Comparison of ENCODE assay signal across 8 cellular contexts in genomic region chr11:107840120-107840479, GRCh38. TPM values are rescaled to one million over a fixed set of nuclear protein-coding genes. Genes with fewer than 3 reads are reported as not detected.
DNase-seq lines count a peak whose midpoint lies in the region; ATAC-seq and TF ChIP-seq lines count a peak whose summit lies in the region.

No MANE protein-coding gene starts in this region.

- DNase-seq in GM12865 (ENCODE audit: low read depth): peak; percentile 29
- DNase-seq in HFF-Myc (ENCODE audit: extremely low read depth, low read depth): no peak
- no peak for DNase-seq in left ventricle myocardium inferior
- no peak for DNase-seq in aorta
- DNase-seq in GM19238 (ENCODE audit: insufficient read length, low spot score): no peak
- no peak for DNase-seq in KBM-7

- TF ChIP-seq CTCF in GM12865 (IDR thresholded peaks at IDR 0.05; ENCODE audit: insufficient read depth, low read depth, low read length, missing control alignments) (no peak), HFF-Myc (IDR thresholded peaks at IDR 0.05; ENCODE audit: low read depth, low read length, missing control alignments) (no peak), left ventricle myocardium inferior (IDR thresholded peaks at IDR 0.05; ENCODE audit: borderline replicate concordance) (no peak)

- H3K27me3 ChIP-seq in left ventricle myocardium inferior (ENCODE audit: low read depth): no peaks in the 10 kb centered on the region
- H3K27me3 ChIP-seq in aorta (ENCODE audit: control insufficient read depth in 1 of 2, insufficient read depth in 2 of 2, low read length in 1 of 2): no peaks in the 10 kb centered on the region

- 8 to 12% methylated on average over 2 of the region's 2 CpGs for WGBS in aorta, 2 donors

- in situ Hi-C loops in KBM-7 (cut with MboI; ENCODE audit: low pct_unique_long_range_greater_than_20kb, low sequenced_read_pairs): no loop called here

- ATAC-seq in SK-N-SH treated with all-trans-retinoic acid at 6 μM for 48 hours: peak; percentile 71
- peak; percentile 64 for ATAC-seq in aorta (ENCODE audit: low FRiP score)
- no peak for ATAC-seq in HG02571 (IDR thresholded peaks at IDR 0.05; ENCODE audit: unreplicated experiment)

- H3K27ac ChIP-seq in left ventricle myocardium inferior (replicated peaks) (peak overlapping the region; percentile 66), aorta (ENCODE audit: low read depth in 1 of 2, low read length in 2 of 2) (peak overlapping the region; percentile 80 to 83)

- H3K36me3 ChIP-seq in left ventricle myocardium inferior: no peaks in the 10 kb centered on the region
- no peaks in the 10 kb centered on the region for H3K36me3 ChIP-seq in aorta (ENCODE audit: control insufficient read depth in 1 of 2, insufficient read depth in 2 of 2, low read length in 1 of 2)

- H3K4me3 ChIP-seq in GM12865 (ENCODE audit: low read depth, low read length): peak overlapping the region; percentile 38
- H3K4me3 ChIP-seq in HFF-Myc (replicated peaks; ENCODE audit: low read depth, low read length): peak overlapping the region; percentile 19
- H3K4me3 ChIP-seq in left ventricle myocardium inferior: no peak overlapping the region
- H3K4me3 ChIP-seq in aorta (ENCODE audit: low read length in 2 of 2): no peak overlapping the region

- H3K9me3 ChIP-seq in left ventricle myocardium inferior (replicated peaks) (no peaks in the 10 kb centered on the region), aorta (ENCODE audit: control insufficient read depth, low read length) (no peaks in the 10 kb centered on the region)

- H3K4me1 ChIP-seq in left ventricle myocardium inferior (peaks cover 4% of the 10 kb centered on the region), aorta (ENCODE audit: control insufficient read depth in 1 of 2, insufficient read depth in 2 of 2, low read length in 2 of 2) (no peaks in the 10 kb centered on the region)

- intact Hi-C loops in left ventricle myocardium inferior (cut with micrococcal nuclease) (no loop called here), aorta (cut with DNase I) (no loop called here)

TF ChIP-seq in SK-N-SH treated with all-trans-retinoic acid at 6 μM for 48 hours, 23 proteins besides CTCF, POLR2A, EP300 and RAD21:
- no peak for TF ChIP-seq TOX (CRISPR knock-in tag; IDR thresholded peaks at IDR 0.05; ENCODE audit: borderline replicate concordance)
- TF ChIP-seq CREB5 (CRISPR knock-in tag; IDR thresholded peaks at IDR 0.05; ENCODE audit: low read depth): no peak
- no peak for TF ChIP-seq ZFP3 (CRISPR knock-in tag; IDR thresholded peaks at IDR 0.05)
- TF ChIP-seq ZFP30 (CRISPR knock-in tag; IDR thresholded peaks at IDR 0.05): no peak
- TF ChIP-seq ISL1 (CRISPR knock-in tag; IDR thresholded peaks at IDR 0.05): no peak
- TF ChIP-seq, protein P1, sequence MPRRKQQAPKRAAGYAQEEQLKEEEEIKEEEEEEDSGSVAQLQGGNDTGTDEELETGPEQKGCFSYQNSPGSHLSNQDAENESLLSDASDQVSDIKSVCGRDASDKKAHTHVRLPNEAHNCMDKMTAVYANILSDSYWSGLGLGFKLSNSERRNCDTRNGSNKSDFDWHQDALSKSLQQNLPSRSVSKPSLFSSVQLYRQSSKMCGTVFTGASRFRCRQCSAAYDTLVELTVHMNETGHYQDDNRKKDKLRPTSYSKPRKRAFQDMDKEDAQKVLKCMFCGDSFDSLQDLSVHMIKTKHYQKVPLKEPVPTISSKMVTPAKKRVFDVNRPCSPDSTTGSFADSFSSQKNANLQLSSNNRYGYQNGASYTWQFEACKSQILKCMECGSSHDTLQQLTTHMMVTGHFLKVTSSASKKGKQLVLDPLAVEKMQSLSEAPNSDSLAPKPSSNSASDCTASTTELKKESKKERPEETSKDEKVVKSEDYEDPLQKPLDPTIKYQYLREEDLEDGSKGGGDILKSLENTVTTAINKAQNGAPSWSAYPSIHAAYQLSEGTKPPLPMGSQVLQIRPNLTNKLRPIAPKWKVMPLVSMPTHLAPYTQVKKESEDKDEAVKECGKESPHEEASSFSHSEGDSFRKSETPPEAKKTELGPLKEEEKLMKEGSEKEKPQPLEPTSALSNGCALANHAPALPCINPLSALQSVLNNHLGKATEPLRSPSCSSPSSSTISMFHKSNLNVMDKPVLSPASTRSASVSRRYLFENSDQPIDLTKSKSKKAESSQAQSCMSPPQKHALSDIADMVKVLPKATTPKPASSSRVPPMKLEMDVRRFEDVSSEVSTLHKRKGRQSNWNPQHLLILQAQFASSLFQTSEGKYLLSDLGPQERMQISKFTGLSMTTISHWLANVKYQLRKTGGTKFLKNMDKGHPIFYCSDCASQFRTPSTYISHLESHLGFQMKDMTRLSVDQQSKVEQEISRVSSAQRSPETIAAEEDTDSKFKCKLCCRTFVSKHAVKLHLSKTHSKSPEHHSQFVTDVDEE (CRISPR knock-in tag; IDR thresholded peaks at IDR 0.05): no peak
- TF ChIP-seq GLIS3 (CRISPR knock-in tag; IDR thresholded peaks at IDR 0.05): no peak
- TF ChIP-seq ZNF8 (CRISPR knock-in tag; IDR thresholded peaks at IDR 0.05): no peak
- TF ChIP-seq ZNF565 (CRISPR knock-in tag; conservative IDR thresholded peaks at IDR 0.05; ENCODE audit: low read depth): no peak
- TF ChIP-seq POU6F1 (CRISPR knock-in tag; IDR thresholded peaks at IDR 0.05; ENCODE audit: borderline replicate concordance, low read depth): no peak
- no peak for TF ChIP-seq TCF4 (CRISPR knock-in tag; IDR thresholded peaks at IDR 0.05; ENCODE audit: borderline replicate concordance)
- no peak for TF ChIP-seq ZC3H10 (CRISPR knock-in tag; IDR thresholded peaks at IDR 0.05)
- no peak for TF ChIP-seq SNAI2 (CRISPR knock-in tag; IDR thresholded peaks at IDR 0.05)
- no peak for TF ChIP-seq ARNTL (CRISPR knock-in tag; IDR thresholded peaks at IDR 0.05; ENCODE audit: borderline replicate concordance, low read depth)
- TF ChIP-seq, protein P2, sequence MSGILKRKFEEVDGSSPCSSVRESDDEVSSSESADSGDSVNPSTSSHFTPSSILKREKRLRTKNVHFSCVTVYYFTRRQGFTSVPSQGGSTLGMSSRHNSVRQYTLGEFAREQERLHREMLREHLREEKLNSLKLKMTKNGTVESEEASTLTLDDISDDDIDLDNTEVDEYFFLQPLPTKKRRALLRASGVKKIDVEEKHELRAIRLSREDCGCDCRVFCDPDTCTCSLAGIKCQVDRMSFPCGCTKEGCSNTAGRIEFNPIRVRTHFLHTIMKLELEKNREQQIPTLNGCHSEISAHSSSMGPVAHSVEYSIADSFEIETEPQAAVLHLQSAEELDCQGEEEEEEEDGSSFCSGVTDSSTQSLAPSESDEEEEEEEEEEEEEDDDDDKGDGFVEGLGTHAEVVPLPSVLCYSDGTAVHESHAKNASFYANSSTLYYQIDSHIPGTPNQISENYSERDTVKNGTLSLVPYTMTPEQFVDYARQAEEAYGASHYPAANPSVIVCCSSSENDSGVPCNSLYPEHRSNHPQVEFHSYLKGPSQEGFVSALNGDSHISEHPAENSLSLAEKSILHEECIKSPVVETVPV (CRISPR knock-in tag; IDR thresholded peaks at IDR 0.05): no peak
- TF ChIP-seq OSR1 (CRISPR knock-in tag; IDR thresholded peaks at IDR 0.05): no peak
- no peak for TF ChIP-seq PPARA (CRISPR knock-in tag; IDR thresholded peaks at IDR 0.05; ENCODE audit: borderline replicate concordance)
- no peak for TF ChIP-seq ZNF70 (CRISPR knock-in tag; IDR thresholded peaks at IDR 0.05)
- TF ChIP-seq BACH2 (CRISPR knock-in tag; IDR thresholded peaks at IDR 0.05; ENCODE audit: borderline replicate concordance): no peak

RNA-seq across cellular contexts. Expression of gene SLC35F2, which starts 18.5 kb away (rescaled TPM):
- total RNA-seq in left ventricle myocardium inferior (1.0 TPM), aorta (10 to 100 TPM in 1 of 2 donors, 1 to 10 TPM in 1; 6.1 to 12.1 TPM)
- 1 to 10 TPM; 2.0 to 3.6 TPM for polyA plus RNA-seq in aorta

Comparison
In these comparisons a context has a peak if more than half of its experiments do, and no peak if none do; other contexts are left out.
1. H3K4me3 ChIP-seq: peak in GM12865 (single experiment) and HFF-Myc (single experiment); none in left ventricle myocardium inferior (single experiment) and aorta (0 of 2).